ENCODE assay signal across 24 cellular contexts in genomic region chr19:42099336-42099925, GRCh38. TPM values are rescaled to one million over a fixed set of nuclear protein-coding genes. Genes with fewer than 3 reads are reported as not detected.
A peak's percentile ranks its signal among the peaks of the same experiment; 100 is the strongest.
DNase-seq lines count a peak whose midpoint lies in the region; ATAC-seq, FAIRE-seq and TF ChIP-seq lines count a peak whose summit lies in the region.
"Had no signal": no experiment of that assay in that cellular context is flagged by ENCODE, and none has a peak within 500 bp of the region (broad histone marks: within the 10 kb centered on the region; RNA-seq: fewer than 3 reads in every experiment).

No MANE protein-coding gene starts in this region.

- ATAC-seq in activated CD8-positive, alpha-beta T cell treated with anti-CD3 and anti-CD28 coated beads, Interleukin-2, amount 10 ng/mL, durations not matched to agents 7 days and 5 days, result no peak
- ATAC-seq in activated CD8-positive, alpha-beta T cell treated with anti-CD3 and anti-CD28 coated beads for 36 hours, result no peak
- no peak for ATAC-seq in HG03378 (IDR thresholded peaks at IDR 0.05; ENCODE audit: unreplicated experiment)
- ATAC-seq: activated naive CD8-positive, alpha-beta T cell treated with anti-CD3 and anti-CD28 coated beads, Interleukin-2, amount 50 U/mL, for 24 hours; activated T-cell treated with anti-CD3 and anti-CD28 coated beads, Interleukin-2, amount 50 U/mL, for 4 hours; right lobe of liver; stimulated activated effector memory CD8-positive, alpha-beta T cell treated with anti-CD3 and anti-CD28 coated beads, Interleukin-12 subunit alpha, Interleukin-12 subunit beta, amount 100 ng/mL, for 72 hours had no signal

- 79 to 90% methylated on average over 5 to 6 of the region's 6 CpGs for WGBS in esophagus squamous epithelium, 2 donors

- TF ChIP-seq CTCF in activated CD8-positive, alpha-beta T cell treated with anti-CD3 and anti-CD28 coated beads for 36 hours (IDR thresholded peaks at IDR 0.05), result no peak
- TF ChIP-seq CTCF in VCaP (conservative IDR thresholded peaks at IDR 0.05) (no peak), esophagus squamous epithelium (IDR thresholded peaks at IDR 0.05) (no peak), kidney (IDR thresholded peaks at IDR 0.05; ENCODE audit: borderline replicate concordance, extremely low read depth, insufficient read depth) (no peak)

- H3K27ac ChIP-seq in VCaP, result peak overlapping the region; percentile 93
- peak overlapping the region in 3 of 4 donors; percentile 23 to 48 (median 41) for H3K27ac ChIP-seq in esophagus squamous epithelium
- H3K27ac ChIP-seq in kidney (ENCODE audit: low read depth in 2 of 2, low read length in 2 of 2), result no peak overlapping the region
- H3K27ac ChIP-seq: neural progenitor cell, right lobe of liver had no signal

- H3K9me3 ChIP-seq in esophagus squamous epithelium, result no peaks in the 10 kb centered on the region
- H3K9me3 ChIP-seq in kidney (ENCODE audit: control insufficient read depth in 1 of 2, low read length in 2 of 2), result no peaks in the 10 kb centered on the region
- H3K9me3 ChIP-seq: right lobe of liver had no signal

- CTCF ChIA-PET in activated CD8-positive, alpha-beta T cell treated with anti-CD3 and anti-CD28 coated beads, Interleukin-2, amount 10 ng/mL, durations not matched to agents 7 days and 5 days (lab: Charles Lee), result interaction anchor here (1.1 to 1.6 kb wide), 2 partner anchors 9 to 14 kb away, joined by 3 to 10 read pairs; no protein-coding TSS in a partner anchor
- CTCF ChIA-PET in activated CD8-positive, alpha-beta T cell treated with anti-CD3 and anti-CD28 coated beads for 36 hours (lab: Charles Lee), result interaction anchor here (0.6 to 3.2 kb wide), 4 partner anchors 9 to 346 kb away, joined by 3 to 23 read pairs (median 4); no protein-coding TSS in a partner anchor

- H3K9me3 Mint-ChIP-seq in activated CD8-positive, alpha-beta T cell treated with anti-CD3 and anti-CD28 coated beads, Interleukin-2, amount 10 ng/mL, durations not matched to agents 7 days and 5 days (ENCODE audit: insufficient read depth), result no peaks in the 10 kb centered on the region
- H3K9me3 Mint-ChIP-seq in activated CD8-positive, alpha-beta T cell treated with anti-CD3 and anti-CD28 coated beads for 36 hours, result no peaks in the 10 kb centered on the region
- H3K9me3 Mint-ChIP-seq: activated naive CD8-positive, alpha-beta T cell treated with anti-CD3 and anti-CD28 coated beads, Interleukin-2, amount 50 U/mL, for 24 hours; activated T-cell treated with anti-CD3 and anti-CD28 coated beads, Interleukin-2, amount 50 U/mL, for 4 hours; H9; neural progenitor cell; stimulated activated effector memory CD8-positive, alpha-beta T cell treated with anti-CD3 and anti-CD28 coated beads, Interleukin-12 subunit alpha, Interleukin-12 subunit beta, amount 100 ng/mL, for 72 hours had no signal

- H3K27me3 Mint-ChIP-seq in activated CD8-positive, alpha-beta T cell treated with anti-CD3 and anti-CD28 coated beads, Interleukin-2, amount 10 ng/mL, durations not matched to agents 7 days and 5 days (ENCODE audit: low read depth), result no peaks in the 10 kb centered on the region
- no peaks in the 10 kb centered on the region for H3K27me3 Mint-ChIP-seq in activated CD8-positive, alpha-beta T cell treated with anti-CD3 and anti-CD28 coated beads for 36 hours
- H3K27me3 Mint-ChIP-seq: activated naive CD8-positive, alpha-beta T cell treated with anti-CD3 and anti-CD28 coated beads, Interleukin-2, amount 50 U/mL, for 24 hours had no signal

- peaks cover 0 to 17% (median 0%) of the 10 kb centered on the region in 4 donors for H3K27me3 ChIP-seq in esophagus squamous epithelium
- H3K27me3 ChIP-seq: right lobe of liver had no signal

- POLR2A ChIA-PET in activated CD8-positive, alpha-beta T cell treated with anti-CD3 and anti-CD28 coated beads, Interleukin-2, amount 10 ng/mL, durations not matched to agents 7 days and 5 days (lab: Charles Lee), result no interaction called here
- POLR2A ChIA-PET in activated CD8-positive, alpha-beta T cell treated with anti-CD3 and anti-CD28 coated beads for 36 hours (lab: Charles Lee), result interaction anchor here (1.0 kb wide), 1 partner anchor 34 kb away, joined by 3 read pairs; no protein-coding TSS in a partner anchor

- H3K27ac Mint-ChIP-seq in activated CD8-positive, alpha-beta T cell treated with anti-CD3 and anti-CD28 coated beads, Interleukin-2, amount 10 ng/mL, durations not matched to agents 7 days and 5 days, result peak overlapping the region; percentile 30
- no peak overlapping the region for H3K27ac Mint-ChIP-seq in activated CD8-positive, alpha-beta T cell treated with anti-CD3 and anti-CD28 coated beads for 36 hours
- H3K27ac Mint-ChIP-seq: activated naive CD8-positive, alpha-beta T cell treated with anti-CD3 and anti-CD28 coated beads, Interleukin-2, amount 50 U/mL, for 24 hours; neural progenitor cell; stimulated activated effector memory CD8-positive, alpha-beta T cell treated with anti-CD3 and anti-CD28 coated beads, Interleukin-12 subunit alpha, Interleukin-12 subunit beta, amount 100 ng/mL, for 72 hours had no signal

- H3K4me1 ChIP-seq in esophagus squamous epithelium, result peaks cover 0 to 41% (median 7%) of the 10 kb centered on the region in 3 donors
- no peaks in the 10 kb centered on the region for H3K4me1 ChIP-seq in kidney (ENCODE audit: control insufficient read depth in 1 of 2, insufficient read depth in 1 of 2, low read depth in 1 of 2, low read length in 2 of 2)
- H3K4me1 ChIP-seq: right lobe of liver had no signal

- TF ChIP-seq POLR2A in esophagus squamous epithelium (IDR thresholded peaks at IDR 0.05), result no peak

- H3K4me3 Mint-ChIP-seq in activated CD8-positive, alpha-beta T cell treated with anti-CD3 and anti-CD28 coated beads, Interleukin-2, amount 10 ng/mL, durations not matched to agents 7 days and 5 days, result no peak overlapping the region
- H3K4me3 Mint-ChIP-seq in activated CD8-positive, alpha-beta T cell treated with anti-CD3 and anti-CD28 coated beads for 36 hours, result no peak overlapping the region
- H3K4me3 Mint-ChIP-seq: activated naive CD8-positive, alpha-beta T cell treated with anti-CD3 and anti-CD28 coated beads, Interleukin-2, amount 50 U/mL, for 24 hours; activated T-cell treated with anti-CD3 and anti-CD28 coated beads, Interleukin-2, amount 50 U/mL, for 4 hours; H9; neural progenitor cell; stimulated activated effector memory CD8-positive, alpha-beta T cell treated with anti-CD3 and anti-CD28 coated beads, Interleukin-12 subunit alpha, Interleukin-12 subunit beta, amount 100 ng/mL, for 72 hours had no signal

- H3K4me3 ChIP-seq in esophagus squamous epithelium, result no peak overlapping the region
- H3K4me3 ChIP-seq in kidney (ENCODE audit: low read length in 2 of 2), result no peak overlapping the region
- H3K4me3 ChIP-seq: lung, neural progenitor cell, right lobe of liver had no signal

- DNase-seq in activated CD8-positive, alpha-beta T cell treated with anti-CD3 and anti-CD28 coated beads, Interleukin-2, amount 10 ng/mL, durations not matched to agents 7 days and 5 days, result no peak
- no peak for DNase-seq in activated CD8-positive, alpha-beta T cell treated with anti-CD3 and anti-CD28 coated beads for 36 hours
- DNase-seq in esophagus squamous epithelium (lab: John Stamatoyannopoulos, UW) (no peak), NCI-H1048 (lab: John Stamatoyannopoulos, UW) (no peak), kidney (no peak)
- no peak for DNase-seq in stimulated activated CD4-positive, alpha-beta T cell treated with anti-CD3 and anti-CD28 coated beads, Interleukin-2, amount 100 ng/mL, for 48 hours
- DNase-seq: 8988T; activated naive CD8-positive, alpha-beta T cell treated with anti-CD3 and anti-CD28 coated beads, Interleukin-2, amount 50 U/mL, for 24 hours; activated T-cell treated with anti-CD3 and anti-CD28 coated beads, Interleukin-2, amount 50 U/mL, for 4 hours; DMS153; glutamatergic neuron; H9; NCI-H1105; NCI-H1930; NCI-H345; right lobe of liver; stimulated activated CD4-positive, alpha-beta T cell treated with anti-CD3 and anti-CD28 coated beads, Interleukin-4, amount 100 ng/mL, for 24 hours had no signal

- intact Hi-C loops in activated CD8-positive, alpha-beta T cell treated with anti-CD3 and anti-CD28 coated beads for 36 hours (cut with micrococcal nuclease), result no loop called here
- intact Hi-C loops in esophagus squamous epithelium (cut with DNase I), result no loop called here
- intact Hi-C loops in kidney (cut with DNase I), result no loop called here

- no peak for FAIRE-seq in kidney (lab: Jason Lieb, UNC)
- FAIRE-seq: G401.6 had no signal

- H3K4me1 Mint-ChIP-seq in activated CD8-positive, alpha-beta T cell treated with anti-CD3 and anti-CD28 coated beads, Interleukin-2, amount 10 ng/mL, durations not matched to agents 7 days and 5 days (ENCODE audit: low read depth), result no peaks in the 10 kb centered on the region
- H3K4me1 Mint-ChIP-seq in activated CD8-positive, alpha-beta T cell treated with anti-CD3 and anti-CD28 coated beads for 36 hours (ENCODE audit: low read depth), result no peaks in the 10 kb centered on the region

- H3K9ac ChIP-seq in kidney (ENCODE audit: low read length in 2 of 2), result no peak overlapping the region
- H3K9ac ChIP-seq: neural progenitor cell had no signal

- H3K36me3 Mint-ChIP-seq in activated CD8-positive, alpha-beta T cell treated with anti-CD3 and anti-CD28 coated beads, Interleukin-2, amount 10 ng/mL, durations not matched to agents 7 days and 5 days (ENCODE audit: low read depth), result peaks cover 5% of the 10 kb centered on the region
- peaks cover 43% of the 10 kb centered on the region for H3K36me3 Mint-ChIP-seq in activated CD8-positive, alpha-beta T cell treated with anti-CD3 and anti-CD28 coated beads for 36 hours (ENCODE audit: low read depth)
- H3K36me3 Mint-ChIP-seq: neural progenitor cell had no signal

- no peaks in the 10 kb centered on the region for H3K36me3 ChIP-seq in esophagus squamous epithelium
- no peaks in the 10 kb centered on the region for H3K36me3 ChIP-seq in kidney (ENCODE audit: control insufficient read depth in 1 of 2, insufficient read depth in 2 of 2, low read length in 2 of 2)
- H3K36me3 ChIP-seq: neural progenitor cell, right lobe of liver had no signal

RNA-seq across cellular contexts. Expression of gene ZNF574, which starts 23.5 kb away (rescaled TPM):
- 10 to 100 TPM; 14.0 to 14.3 TPM for total RNA-seq in activated CD8-positive, alpha-beta T cell treated with anti-CD3 and anti-CD28 coated beads, Interleukin-2, amount 10 ng/mL, durations not matched to agents 7 days and 5 days
- total RNA-seq in activated CD8-positive, alpha-beta T cell treated with anti-CD3 and anti-CD28 coated beads for 36 hours, result 10 to 100 TPM; 12.4 to 12.8 TPM
- total RNA-seq in esophagus squamous epithelium (10 to 100 TPM; 13.2 to 24.3 (median 16.2) TPM), kidney (12.7 TPM)
- 7.2 TPM for polyA plus RNA-seq in kidney (ENCODE audit: insufficient read depth, low read depth, low replicate concordance)

RNA-seq across cellular contexts. Expression of gene GRIK5, which starts 29.4 kb away (rescaled TPM):
- total RNA-seq in activated CD8-positive, alpha-beta T cell treated with anti-CD3 and anti-CD28 coated beads, Interleukin-2, amount 10 ng/mL, durations not matched to agents 7 days and 5 days, result under 1 TPM; 0.37 to 0.73 TPM
- under 1 TPM; 0.63 to 0.95 TPM for total RNA-seq in activated CD8-positive, alpha-beta T cell treated with anti-CD3 and anti-CD28 coated beads for 36 hours
- total RNA-seq in esophagus squamous epithelium (1 to 10 TPM in 1 of 4 donors, under 1 TPM in 3; 0.08 to 1.1 (median 0.37) TPM), kidney (16.2 TPM)
- 8.9 TPM for polyA plus RNA-seq in kidney (ENCODE audit: insufficient read depth, low read depth, low replicate concordance)
- total RNA-seq: RPMI7951 had no signal

RNA-seq across cellular contexts. Expression of gene POU2F2, which starts 32.8 kb away (rescaled TPM):
- total RNA-seq in activated CD8-positive, alpha-beta T cell treated with anti-CD3 and anti-CD28 coated beads, Interleukin-2, amount 10 ng/mL, durations not matched to agents 7 days and 5 days, result 10 to 100 TPM; 15.7 to 16.3 TPM
- 10 to 100 TPM; 37.7 to 40.7 TPM for total RNA-seq in activated CD8-positive, alpha-beta T cell treated with anti-CD3 and anti-CD28 coated beads for 36 hours
- under 1 TPM in 3 of 4 donors, not detected in 1; 0.18 to 0.67 (median 0.57) TPM for total RNA-seq in esophagus squamous epithelium
- 9.8 TPM for total RNA-seq in kidney
- polyA plus RNA-seq in kidney (ENCODE audit: insufficient read depth, low read depth, low replicate concordance), result 1.3 TPM

Comparison
In these comparisons a context has a peak if more than half of its experiments do, and no peak if none do; other contexts are left out.
1. H3K27ac ChIP-seq: peak in VCaP (single experiment) and esophagus squamous epithelium (3 of 4); none in kidney (0 of 2).